In genomic region chr6:43946641-43947363, GRCh38 we compare ENCODE assay signal across 28 cellular contexts.
"Had no signal": no experiment of that assay in that cellular context is flagged by ENCODE, and none has a peak within 500 bp of the region (broad histone marks: within the 10 kb centered on the region; RNA-seq: fewer than 3 reads in every experiment).

No MANE protein-coding gene starts in this region.

- H3K4me1 ChIP-seq: foreskin keratinocyte had no signal

- H3K9me3 ChIP-seq: gastrocnemius medialis had no signal

- DNase-seq: activated CD4-positive, alpha-beta memory T cell treated with anti-CD3 and anti-CD28 coated beads, Interleukin-2, amount 10 ng/mL, durations not matched to agents 7 days and 5 days; activated CD4-positive, alpha-beta T cell treated with anti-CD3 and anti-CD28 coated beads for 1 hour; activated CD4-positive, alpha-beta T cell treated with anti-CD3 and anti-CD28 coated beads for 4 hours; activated CD4-positive, alpha-beta T cell treated with anti-CD3 and anti-CD28 coated beads, Interleukin-2, amount 10 ng/mL, durations not matched to agents 7 days and 5 days; activated CD4-positive, alpha-beta T cell treated with anti-CD3 and anti-CD28 coated beads, Interleukin-2, amount 50 U/mL, for 4 hours; activated CD8-positive, alpha-beta memory T cell treated with anti-CD3 and anti-CD28 coated beads, Interleukin-2, amount 50 U/mL, for 48 hours; activated gamma-delta T cell; activated naive CD4-positive, alpha-beta T cell treated with Interleukin-2 at 50 U/mL for 16 hours; activated naive CD8-positive, alpha-beta T cell treated with anti-CD3 and anti-CD28 coated beads, Interleukin-2, amount 10 ng/mL, durations not matched to agents 7 days and 5 days; activated T-cell treated with anti-CD3 and anti-CD28 coated beads for 4 hours; activated T-cell treated with anti-CD3 and anti-CD28 coated beads, Interleukin-2, amount 50 U/mL, for 24 hours; activated T-cell treated with anti-CD3 and anti-CD28 coated beads, Interleukin-2, amount 50 U/mL, for 72 hours; brain microvascular endothelial cell; dorsolateral prefrontal cortex; effector memory CD4-positive, alpha-beta T cell; endodermal cell; foreskin keratinocyte; gastrocnemius medialis; glutamatergic neuron; heart left ventricle; T-helper 2 cell had no signal

- H3K36me3 ChIP-seq: brain microvascular endothelial cell, esophagus muscularis mucosa, gastrocnemius medialis, heart left ventricle had no signal

- H3K4me3 Mint-ChIP-seq: activated CD4-positive, alpha-beta memory T cell treated with anti-CD3 and anti-CD28 coated beads, Interleukin-2, amount 10 ng/mL, durations not matched to agents 7 days and 5 days; activated CD4-positive, alpha-beta T cell treated with anti-CD3 and anti-CD28 coated beads, Interleukin-2, amount 10 ng/mL, durations not matched to agents 7 days and 5 days; activated naive CD4-positive, alpha-beta T cell treated with anti-CD3 and anti-CD28 coated beads, Interleukin-2, amount 50 U/mL, for 24 hours; activated naive CD8-positive, alpha-beta T cell treated with anti-CD3 and anti-CD28 coated beads, Interleukin-2, amount 10 ng/mL, durations not matched to agents 7 days and 5 days; activated T-cell treated with anti-CD3 and anti-CD28 coated beads, Interleukin-2, amount 50 U/mL, for 24 hours; activated T-cell treated with anti-CD3 and anti-CD28 coated beads, Interleukin-2, amount 50 U/mL, for 72 hours; central memory CD8-positive, alpha-beta T cell; dendritic cell treated with granulocyte-macrophage colony-stimulating factor and Interleukin-4, amounts not matched to agents 40 ng/mL and 50 ng/mL, for 4 days; endodermal cell; WTC11 had no signal

- H3K27me3 ChIP-seq: brain microvascular endothelial cell, dorsolateral prefrontal cortex, esophagus muscularis mucosa, foreskin keratinocyte, gastrocnemius medialis, heart left ventricle had no signal

- H3K36me3 Mint-ChIP-seq: activated naive CD4-positive, alpha-beta T cell treated with anti-CD3 and anti-CD28 coated beads, Interleukin-2, amount 50 U/mL, for 24 hours had no signal

- H3K4me1 Mint-ChIP-seq: activated CD4-positive, alpha-beta memory T cell treated with anti-CD3 and anti-CD28 coated beads, Interleukin-2, amount 10 ng/mL, durations not matched to agents 7 days and 5 days; activated CD4-positive, alpha-beta T cell treated with anti-CD3 and anti-CD28 coated beads, Interleukin-2, amount 10 ng/mL, durations not matched to agents 7 days and 5 days; activated naive CD4-positive, alpha-beta T cell treated with anti-CD3 and anti-CD28 coated beads, Interleukin-2, amount 50 U/mL, for 24 hours; activated naive CD8-positive, alpha-beta T cell treated with anti-CD3 and anti-CD28 coated beads, Interleukin-2, amount 10 ng/mL, durations not matched to agents 7 days and 5 days; central memory CD8-positive, alpha-beta T cell had no signal

- H3K27me3 Mint-ChIP-seq: activated CD4-positive, alpha-beta T cell treated with anti-CD3 and anti-CD28 coated beads, Interleukin-2, amount 10 ng/mL, durations not matched to agents 7 days and 5 days; activated naive CD4-positive, alpha-beta T cell treated with anti-CD3 and anti-CD28 coated beads, Interleukin-2, amount 50 U/mL, for 24 hours; activated T-cell treated with anti-CD3 and anti-CD28 coated beads, Interleukin-2, amount 50 U/mL, for 24 hours; central memory CD8-positive, alpha-beta T cell had no signal

- H3K27ac ChIP-seq: brain microvascular endothelial cell, coronary artery, dorsolateral prefrontal cortex, esophagus muscularis mucosa, foreskin keratinocyte, gastrocnemius medialis, heart left ventricle, VCaP had no signal

- H3K4me3 ChIP-seq: coronary artery, dorsolateral prefrontal cortex, esophagus muscularis mucosa, gastrocnemius medialis, heart left ventricle had no signal

- ATAC-seq: activated T-cell treated with anti-CD3 and anti-CD28 coated beads, Interleukin-2, amount 50 U/mL, for 72 hours; foreskin keratinocyte; gastrocnemius medialis; heart left ventricle; WTC11 had no signal

- H3K27ac Mint-ChIP-seq: activated CD4-positive, alpha-beta memory T cell treated with anti-CD3 and anti-CD28 coated beads, Interleukin-2, amount 10 ng/mL, durations not matched to agents 7 days and 5 days; activated CD4-positive, alpha-beta T cell treated with anti-CD3 and anti-CD28 coated beads, Interleukin-2, amount 10 ng/mL, durations not matched to agents 7 days and 5 days; activated naive CD4-positive, alpha-beta T cell treated with anti-CD3 and anti-CD28 coated beads, Interleukin-2, amount 50 U/mL, for 24 hours; activated naive CD8-positive, alpha-beta T cell treated with anti-CD3 and anti-CD28 coated beads, Interleukin-2, amount 10 ng/mL, durations not matched to agents 7 days and 5 days; activated T-cell treated with anti-CD3 and anti-CD28 coated beads, Interleukin-2, amount 50 U/mL, for 24 hours; activated T-cell treated with anti-CD3 and anti-CD28 coated beads, Interleukin-2, amount 50 U/mL, for 72 hours; dendritic cell treated with granulocyte-macrophage colony-stimulating factor and Interleukin-4, amounts not matched to agents 40 ng/mL and 50 ng/mL, for 4 days; endodermal cell; WTC11 had no signal

- H3K9me3 Mint-ChIP-seq: dendritic cell treated with granulocyte-macrophage colony-stimulating factor and Interleukin-4, amounts not matched to agents 40 ng/mL and 50 ng/mL, for 4 days had no signal
